In genomic region chr2:61759718-61760117, GRCh38 we compare ENCODE assay signal across 9 cellular contexts.
DNase-seq lines count a peak whose midpoint lies in the region; ATAC-seq and TF ChIP-seq lines count a peak whose summit lies in the region.
"Had no signal": no experiment of that assay in that cellular context is flagged by ENCODE, and none has a peak within 500 bp of the region (broad histone marks: within the 10 kb centered on the region; RNA-seq: fewer than 3 reads in every experiment).

No MANE protein-coding gene starts in this region.

- TF ChIP-seq POLR2A in adrenal gland (IDR thresholded peaks at IDR 0.05), result no peak

- H3K9me3 Mint-ChIP-seq in activated T-cell treated with anti-CD3 and anti-CD28 coated beads, Interleukin-2, amount 50 U/mL, for 72 hours, result peaks cover 2 to 5% of the 10 kb centered on the region in 2 donors
- H3K9me3 Mint-ChIP-seq in stimulated activated naive B cell treated with anti-CD40 and anti-IgM and Interleukin-4, amounts not matched to agents 10 μg/mL and 1 μg/mL and 100 μg/mL, for 72 hours, result peaks cover 7 to 14% of the 10 kb centered on the region in 2 donors

- H3K4me3 ChIP-seq in fibroblast of pulmonary artery (replicated peaks; ENCODE audit: low read depth, low read length) (no peak overlapping the region), adrenal gland (no peak overlapping the region), SJCRH30 (no peak overlapping the region)

- H3K4me1 Mint-ChIP-seq in activated T-cell treated with anti-CD3 and anti-CD28 coated beads, Interleukin-2, amount 50 U/mL, for 72 hours (ENCODE audit: low read depth), result peaks cover 24% of the 10 kb centered on the region
- H3K4me1 Mint-ChIP-seq in T-helper 17 cell, result peaks cover 10% of the 10 kb centered on the region
- H3K4me1 Mint-ChIP-seq in stimulated activated naive B cell treated with anti-CD40 and anti-IgM and Interleukin-4, amounts not matched to agents 10 μg/mL and 1 μg/mL and 100 μg/mL, for 72 hours, result peaks cover 0 to 10% of the 10 kb centered on the region in 2 donors

- intact Hi-C loops in adrenal gland (cut with DNase I), result no loop called here

- ATAC-seq in activated T-cell treated with anti-CD3 and anti-CD28 coated beads, Interleukin-2, amount 50 U/mL, for 72 hours (replicated peaks in 1 of 2), result no peak
- ATAC-seq in T-helper 17 cell, result no peak
- ATAC-seq in stimulated activated naive B cell treated with anti-CD40 and anti-IgM and Interleukin-4, amounts not matched to agents 10 μg/mL and 1 μg/mL and 100 μg/mL, for 72 hours (replicated peaks), result no peak

- no peaks in the 10 kb centered on the region for H3K36me3 ChIP-seq in adrenal gland (replicated peaks in 1 of 2)
- no peaks in the 10 kb centered on the region for H3K36me3 ChIP-seq in SJCRH30

- H3K27ac ChIP-seq in adrenal gland (no peak overlapping the region), SJCRH30 (no peak overlapping the region)

- peaks cover 3 to 4% of the 10 kb centered on the region in 2 donors for H3K36me3 Mint-ChIP-seq in activated T-cell treated with anti-CD3 and anti-CD28 coated beads, Interleukin-2, amount 50 U/mL, for 72 hours (ENCODE audit: insufficient read depth in 2 of 2)
- peaks cover 6% of the 10 kb centered on the region for H3K36me3 Mint-ChIP-seq in T-helper 17 cell (ENCODE audit: low read depth)
- peaks cover 10 to 20% of the 10 kb centered on the region in 2 donors for H3K36me3 Mint-ChIP-seq in stimulated activated naive B cell treated with anti-CD40 and anti-IgM and Interleukin-4, amounts not matched to agents 10 μg/mL and 1 μg/mL and 100 μg/mL, for 72 hours

- no peaks in the 10 kb centered on the region for H3K27me3 Mint-ChIP-seq in activated T-cell treated with anti-CD3 and anti-CD28 coated beads, Interleukin-2, amount 50 U/mL, for 72 hours (ENCODE audit: low read depth)
- H3K27me3 Mint-ChIP-seq in T-helper 17 cell, result no peaks in the 10 kb centered on the region
- no peaks in the 10 kb centered on the region for H3K27me3 Mint-ChIP-seq in stimulated activated naive B cell treated with anti-CD40 and anti-IgM and Interleukin-4, amounts not matched to agents 10 μg/mL and 1 μg/mL and 100 μg/mL, for 72 hours

- peak overlapping the region in 1 of 2 donors; percentile 67 for H3K4me3 Mint-ChIP-seq in activated T-cell treated with anti-CD3 and anti-CD28 coated beads, Interleukin-2, amount 50 U/mL, for 72 hours
- H3K4me3 Mint-ChIP-seq in T-helper 17 cell, result peak overlapping the region; percentile 34
- no peak overlapping the region for H3K4me3 Mint-ChIP-seq in stimulated activated naive B cell treated with anti-CD40 and anti-IgM and Interleukin-4, amounts not matched to agents 10 μg/mL and 1 μg/mL and 100 μg/mL, for 72 hours

- H3K4me1 ChIP-seq in adrenal gland (replicated peaks in 1 of 2) (peaks cover 0 to 6% of the 10 kb centered on the region in 2 donors), SJCRH30 (0 out of 2 replicates have a peak, but pooled peaks cover 4% of the 10 kb centered on the region)

- no peaks in the 10 kb centered on the region for H3K9me3 ChIP-seq in T-helper 17 cell (ENCODE audit: control insufficient read depth, low read length, poor library complexity, severe bottlenecking)
- H3K9me3 ChIP-seq in adrenal gland (replicated peaks in 1 of 3), result no peaks in the 10 kb centered on the region
- H3K9me3 ChIP-seq in SJCRH30 (replicated peaks), result no peaks in the 10 kb centered on the region

- no peak for DNase-seq in activated T-cell treated with anti-CD3 and anti-CD28 coated beads, Interleukin-2, amount 50 U/mL, for 72 hours
- no peak for DNase-seq in activated T-cell treated with anti-CD3 and anti-CD28 coated beads, Interleukin-2, amount 50 U/mL, for 48 hours
- no peak for DNase-seq in T-helper 17 cell
- peak; percentile 64 for DNase-seq in fibroblast of pulmonary artery (ENCODE audit: low read depth)
- no peak for DNase-seq in stimulated activated naive B cell treated with anti-CD40 and anti-IgM and Interleukin-4, amounts not matched to agents 10 μg/mL and 1 μg/mL and 100 μg/mL, for 72 hours
- DNase-seq in NCI-H1694 (lab: John Stamatoyannopoulos, UW), result no peak
- DNase-seq in adrenal gland, result no peak
- DNase-seq in SJCRH30, result no peak
- DNase-seq: aorta had no signal

- no peak for TF ChIP-seq CTCF in fibroblast of pulmonary artery (IDR thresholded peaks at IDR 0.05; ENCODE audit: low read length, missing control alignments)
- no peak for TF ChIP-seq CTCF in adrenal gland (IDR thresholded peaks at IDR 0.05)

- H3K27me3 ChIP-seq in adrenal gland (no peaks in the 10 kb centered on the region), SJCRH30 (no peaks in the 10 kb centered on the region)

- peak overlapping the region; percentile 52 for H3K27ac Mint-ChIP-seq in activated T-cell treated with anti-CD3 and anti-CD28 coated beads, Interleukin-2, amount 50 U/mL, for 72 hours
- H3K27ac Mint-ChIP-seq in T-helper 17 cell, result peak overlapping the region; percentile 10
- H3K27ac Mint-ChIP-seq in stimulated activated naive B cell treated with anti-CD40 and anti-IgM and Interleukin-4, amounts not matched to agents 10 μg/mL and 1 μg/mL and 100 μg/mL, for 72 hours, result peak overlapping the region; percentile 11

- 62 to 78% (median 74%) methylated on average over 2 of the region's 2 CpGs for WGBS in adrenal gland, 4 donors
